Comparison of ENCODE assay signal across 10 cellular contexts in the genomic region with DNA sequence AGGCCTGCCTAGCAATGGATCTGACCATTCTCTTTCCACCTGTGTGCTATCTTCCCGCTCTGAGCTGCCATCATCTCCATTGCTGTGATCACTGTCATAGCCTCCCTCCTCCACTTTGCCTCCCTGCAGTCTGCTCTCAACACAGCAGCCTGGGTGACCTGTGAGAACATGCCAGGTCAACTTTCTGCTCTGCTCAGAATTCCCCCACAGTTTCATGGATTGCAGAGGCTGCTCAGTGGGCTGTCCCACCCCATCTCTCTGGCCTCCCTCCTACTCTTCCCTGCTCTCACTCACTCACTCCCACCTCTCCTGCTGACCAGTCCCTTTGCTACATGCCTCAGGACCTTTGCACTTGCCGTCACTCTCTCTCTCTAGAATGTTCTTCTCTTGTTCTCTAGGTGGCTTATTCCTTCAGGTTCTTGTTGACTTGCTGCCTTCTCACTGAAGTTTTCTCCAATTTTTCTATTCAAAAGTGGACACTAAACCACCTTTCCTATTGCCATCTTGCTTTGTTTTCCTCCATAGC.
DNase-seq lines count a peak whose midpoint lies in the region; ATAC-seq and TF ChIP-seq lines count a peak whose summit lies in the region.
"Had no signal": no experiment of that assay in that cellular context is flagged by ENCODE, and none has a peak within 500 bp of the region (broad histone marks: within the 10 kb centered on the region; RNA-seq: fewer than 3 reads in every experiment).

No MANE protein-coding gene starts in this region.

- H3K27ac Mint-ChIP-seq in activated CD4-positive, alpha-beta T cell treated with anti-CD3 and anti-CD28 coated beads for 36 hours: peak overlapping the region; percentile 96
- peak overlapping the region; percentile 89 for H3K27ac Mint-ChIP-seq in activated CD8-positive, alpha-beta T cell treated with anti-CD3 and anti-CD28 coated beads, Interleukin-2, amount 10 ng/mL, durations not matched to agents 7 days and 5 days
- H3K27ac Mint-ChIP-seq in stimulated activated naive B cell treated with anti-CD40 and anti-IgM and Interleukin-4, amounts not matched to agents 10 μg/mL and 1 μg/mL and 100 μg/mL, for 72 hours: peak overlapping the region; percentile 94

- H3K9me3 Mint-ChIP-seq in activated CD4-positive, alpha-beta T cell treated with anti-CD3 and anti-CD28 coated beads for 36 hours (ENCODE audit: low read depth): peaks cover 3% of the 10 kb centered on the region
- peaks cover 15% of the 10 kb centered on the region for H3K9me3 Mint-ChIP-seq in activated CD8-positive, alpha-beta T cell treated with anti-CD3 and anti-CD28 coated beads, Interleukin-2, amount 10 ng/mL, durations not matched to agents 7 days and 5 days (ENCODE audit: insufficient read depth)
- H3K9me3 Mint-ChIP-seq in stimulated activated naive B cell treated with anti-CD40 and anti-IgM and Interleukin-4, amounts not matched to agents 10 μg/mL and 1 μg/mL and 100 μg/mL, for 72 hours: peaks cover 5 to 13% of the 10 kb centered on the region in 2 donors

- peak; percentile 65 for ATAC-seq in activated CD4-positive, alpha-beta T cell treated with anti-CD3 and anti-CD28 coated beads for 36 hours
- ATAC-seq in HG02938 (IDR thresholded peaks at IDR 0.05; ENCODE audit: unreplicated experiment) (peak; percentile 25), heart right ventricle (no peak), left cardiac atrium (no peak)
- ATAC-seq in activated CD8-positive, alpha-beta T cell treated with anti-CD3 and anti-CD28 coated beads, Interleukin-2, amount 10 ng/mL, durations not matched to agents 7 days and 5 days: peak; percentile 63
- ATAC-seq in stimulated activated naive B cell treated with anti-CD40 and anti-IgM and Interleukin-4, amounts not matched to agents 10 μg/mL and 1 μg/mL and 100 μg/mL, for 72 hours (replicated peaks): peak; percentile 55 to 62

- TF ChIP-seq CTCF in heart right ventricle (IDR thresholded peaks at IDR 0.05): no peak

- peaks cover 7 to 38% (median 21%) of the 10 kb centered on the region in 9 donors for H3K4me1 ChIP-seq in heart right ventricle

- POLR2A ChIA-PET in activated CD4-positive, alpha-beta T cell treated with anti-CD3 and anti-CD28 coated beads for 36 hours (lab: Charles Lee): no interaction called here
- POLR2A ChIA-PET in activated CD8-positive, alpha-beta T cell treated with anti-CD3 and anti-CD28 coated beads, Interleukin-2, amount 10 ng/mL, durations not matched to agents 7 days and 5 days (lab: Charles Lee): interaction anchor here (0.6 to 1.8 kb wide), 4 partner anchors 13 to 23 kb away, joined by 3 to 5 read pairs (median 4); no protein-coding TSS in a partner anchor

- CTCF ChIA-PET in activated CD4-positive, alpha-beta T cell treated with anti-CD3 and anti-CD28 coated beads for 36 hours (lab: Charles Lee): interaction anchor here (0.7 to 1.3 kb wide), 2 partner anchors 18 to 140 kb away, joined by 3 read pairs; no protein-coding TSS in a partner anchor
- CTCF ChIA-PET in activated CD8-positive, alpha-beta T cell treated with anti-CD3 and anti-CD28 coated beads, Interleukin-2, amount 10 ng/mL, durations not matched to agents 7 days and 5 days (lab: Charles Lee): interaction anchor here (1.1 to 1.5 kb wide), 2 partner anchors 12 to 30 kb away, joined by 4 read pairs; no protein-coding TSS in a partner anchor

- no peaks in the 10 kb centered on the region for H3K27me3 ChIP-seq in heart right ventricle

- H3K27ac ChIP-seq in heart right ventricle: peak overlapping the region in 1 of 10 donors; percentile 45
- H3K27ac ChIP-seq: prostate gland had no signal

- peaks cover 0 to 9% (median 0%) of the 10 kb centered on the region in 11 donors for H3K9me3 ChIP-seq in heart right ventricle
- H3K9me3 ChIP-seq: prostate gland had no signal

- H3K4me1 Mint-ChIP-seq in activated CD4-positive, alpha-beta T cell treated with anti-CD3 and anti-CD28 coated beads for 36 hours: peaks cover 45% of the 10 kb centered on the region
- H3K4me1 Mint-ChIP-seq in activated CD8-positive, alpha-beta T cell treated with anti-CD3 and anti-CD28 coated beads, Interleukin-2, amount 10 ng/mL, durations not matched to agents 7 days and 5 days (ENCODE audit: low read depth): peaks cover 45% of the 10 kb centered on the region
- H3K4me1 Mint-ChIP-seq in stimulated activated naive B cell treated with anti-CD40 and anti-IgM and Interleukin-4, amounts not matched to agents 10 μg/mL and 1 μg/mL and 100 μg/mL, for 72 hours: peaks cover 48 to 74% of the 10 kb centered on the region in 2 donors

- intact Hi-C loops in activated CD4-positive, alpha-beta T cell treated with anti-CD3 and anti-CD28 coated beads for 36 hours (cut with DNase I, micrococcal nuclease): loop anchor here in 1 of 2 experiments (10.0 kb wide), 1 partner anchor 147 kb away; no protein-coding TSS in a partner anchor
- intact Hi-C loops in heart right ventricle (cut with DNase I) (no loop called here), left cardiac atrium (cut with DNase I) (no loop called here)

- H3K4me3 ChIP-seq in heart right ventricle: no peak overlapping the region
- H3K4me3 ChIP-seq: prostate gland had no signal

- no peaks in the 10 kb centered on the region for H3K27me3 Mint-ChIP-seq in activated CD4-positive, alpha-beta T cell treated with anti-CD3 and anti-CD28 coated beads for 36 hours
- H3K27me3 Mint-ChIP-seq in activated CD8-positive, alpha-beta T cell treated with anti-CD3 and anti-CD28 coated beads, Interleukin-2, amount 10 ng/mL, durations not matched to agents 7 days and 5 days (ENCODE audit: low read depth): no peaks in the 10 kb centered on the region
- H3K27me3 Mint-ChIP-seq in stimulated activated naive B cell treated with anti-CD40 and anti-IgM and Interleukin-4, amounts not matched to agents 10 μg/mL and 1 μg/mL and 100 μg/mL, for 72 hours: no peaks in the 10 kb centered on the region

- peak; percentile 27 for DNase-seq in activated CD4-positive, alpha-beta T cell treated with anti-CD3 and anti-CD28 coated beads for 36 hours
- DNase-seq in activated CD4-positive, alpha-beta T cell treated with anti-CD3 and anti-CD28 coated beads for 4 hours: no peak
- DNase-seq in activated CD8-positive, alpha-beta T cell treated with anti-CD3 and anti-CD28 coated beads, Interleukin-2, amount 10 ng/mL, durations not matched to agents 7 days and 5 days: no peak
- no peak for DNase-seq in stimulated activated naive B cell treated with anti-CD40 and anti-IgM and Interleukin-4, amounts not matched to agents 10 μg/mL and 1 μg/mL and 100 μg/mL, for 72 hours
- no peak for DNase-seq in heart right ventricle
- no peak for DNase-seq in stimulated activated CD4-positive, alpha-beta T cell treated with anti-CD3 and anti-CD28 coated beads, Interleukin-2, amount 100 ng/mL, for 48 hours
- no peak for DNase-seq in left cardiac atrium
- DNase-seq: NCI-H82 had no signal

- WGBS in heart right ventricle, 2 donors: 96 to 100% methylated on average over 2 of the region's 2 CpGs

- peak overlapping the region; percentile 25 for H3K4me3 Mint-ChIP-seq in activated CD4-positive, alpha-beta T cell treated with anti-CD3 and anti-CD28 coated beads for 36 hours
- peak overlapping the region; percentile 47 for H3K4me3 Mint-ChIP-seq in activated CD8-positive, alpha-beta T cell treated with anti-CD3 and anti-CD28 coated beads, Interleukin-2, amount 10 ng/mL, durations not matched to agents 7 days and 5 days
- H3K4me3 Mint-ChIP-seq in stimulated activated naive B cell treated with anti-CD40 and anti-IgM and Interleukin-4, amounts not matched to agents 10 μg/mL and 1 μg/mL and 100 μg/mL, for 72 hours: peak overlapping the region; percentile 70 to 71

- H3K36me3 ChIP-seq in heart right ventricle: no peaks in the 10 kb centered on the region
- H3K36me3 ChIP-seq: prostate gland had no signal

- H3K36me3 Mint-ChIP-seq in activated CD4-positive, alpha-beta T cell treated with anti-CD3 and anti-CD28 coated beads for 36 hours (ENCODE audit: low read depth): no peaks in the 10 kb centered on the region
- H3K36me3 Mint-ChIP-seq in activated CD8-positive, alpha-beta T cell treated with anti-CD3 and anti-CD28 coated beads, Interleukin-2, amount 10 ng/mL, durations not matched to agents 7 days and 5 days (ENCODE audit: low read depth): peaks cover 14% of the 10 kb centered on the region
- H3K36me3 Mint-ChIP-seq in stimulated activated naive B cell treated with anti-CD40 and anti-IgM and Interleukin-4, amounts not matched to agents 10 μg/mL and 1 μg/mL and 100 μg/mL, for 72 hours: peaks cover 36 to 61% of the 10 kb centered on the region in 2 donors

Comparison
In these comparisons a context has a peak if more than half of its experiments do, and no peak if none do; other contexts are left out.
1. ATAC-seq: peak in activated CD4-positive, alpha-beta T cell treated with anti-CD3 and anti-CD28 coated beads for 36 hours (single experiment), HG02938 (single experiment), activated CD8-positive, alpha-beta T cell treated with anti-CD3 and anti-CD28 coated beads, Interleukin-2, amount 10 ng/mL, durations not matched to agents 7 days and 5 days (single experiment) and stimulated activated naive B cell treated with anti-CD40 and anti-IgM and Interleukin-4, amounts not matched to agents 10 μg/mL and 1 μg/mL and 100 μg/mL, for 72 hours (2 of 2); none in heart right ventricle (0 of 8) and left cardiac atrium (0 of 2).
2. Peak in every context shown above with its lines, with median percentiles within 50 percentile points of each other: H3K27ac Mint-ChIP-seq and H3K4me3 Mint-ChIP-seq.